ENCODE assay signal across 8 cellular contexts in the genomic region with DNA sequence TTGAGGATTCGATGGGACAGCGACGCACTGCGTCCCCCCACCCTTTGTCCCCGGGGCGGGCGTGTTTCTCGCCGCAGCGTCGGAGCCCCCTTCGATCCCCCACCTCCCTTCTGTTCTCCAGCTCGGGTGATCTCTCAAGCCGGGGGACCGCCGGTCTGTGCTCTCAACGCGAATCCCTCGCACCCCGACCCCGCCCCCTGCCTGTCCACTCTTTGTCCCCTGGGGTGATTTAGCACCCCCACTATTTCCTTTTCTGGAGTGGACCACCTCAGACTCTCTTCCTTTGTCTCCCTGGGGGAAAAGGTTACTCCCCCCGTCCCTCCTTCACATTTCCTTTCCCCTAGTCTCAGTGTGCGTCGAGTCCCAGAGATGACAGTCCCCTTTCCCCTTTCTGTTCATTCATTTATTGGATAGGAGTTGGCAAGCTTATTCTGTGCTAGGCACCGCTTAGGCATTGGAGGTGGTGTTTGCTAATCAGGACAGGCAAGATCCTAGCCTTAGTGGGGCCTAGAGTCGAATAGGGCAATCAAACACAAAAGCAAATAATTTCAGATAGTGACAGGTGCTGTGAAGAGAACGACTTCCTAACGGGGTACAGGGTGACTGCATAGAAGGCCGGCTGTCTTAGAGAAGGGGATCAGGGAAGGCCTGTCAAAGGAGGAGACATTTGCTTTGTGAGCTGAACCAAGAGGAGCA. TPM values are rescaled to one million over a fixed set of nuclear protein-coding genes. Genes with fewer than 3 reads are reported as not detected.
DNase-seq lines count a peak whose midpoint lies in the region; ATAC-seq and TF ChIP-seq lines count a peak whose summit lies in the region.

No MANE protein-coding gene starts in this region.

- DNase-seq in activated T-cell treated with anti-CD3 and anti-CD28 coated beads, Interleukin-2, amount 50 U/mL, for 1 hour, result peak; percentile 22
- no peak for DNase-seq in activated T-cell treated with anti-CD3 and anti-CD28 coated beads for 4 hours
- DNase-seq in RWPE2 (ENCODE audit: low spot score), result peak; percentile 88
- DNase-seq in dorsolateral prefrontal cortex, result peak in 1 of 10 donors; percentile 12
- DNase-seq in NCI-H1105 (lab: John Stamatoyannopoulos, UW), result no peak
- DNase-seq in hepatic stellate cell (ENCODE audit: low spot score), result no peak
- no peak for DNase-seq in H4 (ENCODE audit: low spot score)

- intact Hi-C loops in dorsolateral prefrontal cortex (cut with DNase I), result loop anchor here (2.0 to 5.0 kb wide), 2 partner anchors 64 to 66 kb away; no protein-coding TSS in a partner anchor

- TF ChIP-seq CTCF in RWPE2 (IDR thresholded peaks at IDR 0.05; ENCODE audit: poor library complexity, severe bottlenecking) (no peak), dorsolateral prefrontal cortex (IDR thresholded peaks at IDR 0.05 in 54 of 56, conservative IDR thresholded peaks at IDR 0.05 in 2 of 56; ENCODE audit: low read depth in 1 of 56, partially characterized antibody in 56 of 56) (no peak)

- peaks cover 41% of the 10 kb centered on the region for H3K4me1 ChIP-seq in RWPE2 (ENCODE audit: insufficient read depth, poor library complexity, severe bottlenecking)
- H3K4me1 ChIP-seq in mucosa of stomach (ENCODE audit: control insufficient read depth, insufficient read depth, low read length), result peaks cover 22% of the 10 kb centered on the region

- peak overlapping the region; percentile 95 for H3K9ac ChIP-seq in mucosa of stomach (ENCODE audit: low read length)

- H3K27me3 ChIP-seq in RWPE2 (ENCODE audit: insufficient read depth, poor library complexity, severe bottlenecking) (no peaks in the 10 kb centered on the region), dorsolateral prefrontal cortex (no peaks in the 10 kb centered on the region), mucosa of stomach (ENCODE audit: control insufficient read depth, insufficient read depth, low read length) (no peaks in the 10 kb centered on the region)

- H3K36me3 ChIP-seq in RWPE2 (ENCODE audit: low read depth) (peaks cover 33% of the 10 kb centered on the region), mucosa of stomach (ENCODE audit: control insufficient read depth, insufficient read depth, low read length) (peaks cover 5% of the 10 kb centered on the region)

- H3K9me3 ChIP-seq in RWPE2 (ENCODE audit: severe bottlenecking), result no peaks in the 10 kb centered on the region
- H3K9me3 ChIP-seq in mucosa of stomach (ENCODE audit: control insufficient read depth, low read length), result no peaks in the 10 kb centered on the region

- H3K4me3 ChIP-seq in RWPE2 (ENCODE audit: severe bottlenecking), result peak overlapping the region; percentile 63
- H3K4me3 ChIP-seq in dorsolateral prefrontal cortex, result peak overlapping the region; percentile 48 to 100 (median 98)
- peak overlapping the region; percentile 90 for H3K4me3 ChIP-seq in mucosa of stomach (ENCODE audit: low read length)

- peak; percentile 1; the same call in 1 of the 3 replicates for ATAC-seq in RWPE2 (ENCODE audit: low read depth)

- peak overlapping the region; percentile 88 for H3K27ac ChIP-seq in RWPE2 (ENCODE audit: poor library complexity, severe bottlenecking)
- peak overlapping the region in 53 of 59 donors; percentile 0 to 96 (median 77) for H3K27ac ChIP-seq in dorsolateral prefrontal cortex

RNA-seq across cellular contexts. Expression of a gene that starts 0.7 kb away (rescaled TPM):
- 10 to 100 TPM; 15.9 to 29.2 (median 22.0) TPM for total RNA-seq in dorsolateral prefrontal cortex
- 22.8 TPM in 2 replicates for total RNA-seq in H4 (2014; rRNA removed; shearing (Covaris generic))

Comparison
In these comparisons a context has a peak if more than half of its experiments do, and no peak if none do; other contexts are left out.
1. DNase-seq: peak in activated T-cell treated with anti-CD3 and anti-CD28 coated beads, Interleukin-2, amount 50 U/mL, for 1 hour (single experiment) and RWPE2 (single experiment); none in activated T-cell treated with anti-CD3 and anti-CD28 coated beads for 4 hours (single experiment), NCI-H1105 (single experiment), hepatic stellate cell (single experiment) and H4 (single experiment).
2. Peak in every context shown above with its lines, with median percentiles within 50 percentile points of each other: H3K4me3 ChIP-seq.